In genomic region chr6:110518281-110518623, GRCh38 we compare ENCODE assay signal across 10 cellular contexts. TPM values are rescaled to one million over a fixed set of nuclear protein-coding genes. Genes with fewer than 3 reads are reported as not detected.
DNase-seq lines count a peak whose midpoint lies in the region; FAIRE-seq and TF ChIP-seq lines count a peak whose summit lies in the region.
"Had no signal": no experiment of that assay in that cellular context is flagged by ENCODE, and none has a peak within 500 bp of the region (broad histone marks: within the 10 kb centered on the region; RNA-seq: fewer than 3 reads in every experiment).

No MANE protein-coding gene starts in this region.

- no peak overlapping the region for H3K9ac ChIP-seq in kidney (ENCODE audit: low read length in 2 of 2)

- H3K4me1 ChIP-seq in BE2C (no peaks in the 10 kb centered on the region), HEK293 (ENCODE audit: control insufficient read depth, insufficient read depth, low read length) (peaks cover 4% of the 10 kb centered on the region; the same call in 1 of the 2 replicates), kidney (ENCODE audit: control insufficient read depth in 1 of 2, insufficient read depth in 1 of 2, low read depth in 1 of 2, low read length in 2 of 2) (peaks cover 0 to 9% of the 10 kb centered on the region in 2 donors), tibial artery (no peaks in the 10 kb centered on the region)

- TF ChIP-seq CTCF in BE2C (IDR thresholded peaks at IDR 0.05; ENCODE audit: low read depth, low read length) (peak; percentile 51), HEK293 (tag by site-specific recombination; IDR thresholded peaks at IDR 0.05) (no peak; the same call in 1 of the 2 replicates), VCaP (conservative IDR thresholded peaks at IDR 0.05) (peak; percentile 74), kidney (IDR thresholded peaks at IDR 0.05; ENCODE audit: borderline replicate concordance, extremely low read depth, insufficient read depth) (peak; percentile 20), tibial artery (IDR thresholded peaks at IDR 0.05) (no peak)

- no peak for DNase-seq in BE2C
- DNase-seq in kidney, result no peak
- DNase-seq in inferior parietal cortex (ENCODE audit: extremely low spot score), result no peak
- DNase-seq in activated gamma-delta T cell treated with Interleukin-2 at 50 U/mL for 16 hours, result no peak
- DNase-seq in stimulated activated CD4-positive, alpha-beta T cell treated with anti-CD3 and anti-CD28 coated beads, Interleukin-4, amount 100 ng/mL, for 24 hours, result no peak
- no peak for DNase-seq in tibial artery
- DNase-seq: effector memory CD4-positive, alpha-beta T cell had no signal

- POLR2A ChIA-PET in HEK293 (lab: Yijun Ruan, JAX), result interaction anchor here (0.6 kb wide), 2 partner anchors 45 kb away, joined by 5 to 7 read pairs; no protein-coding TSS in a partner anchor

- no peak overlapping the region for H3K4me3 ChIP-seq in BE2C (ENCODE audit: low read depth, low read length)
- H3K4me3 ChIP-seq in HEK293 (ENCODE audit: low read depth, low read length), result no peak overlapping the region
- H3K4me3 ChIP-seq in kidney (ENCODE audit: low read length in 2 of 2), result no peak overlapping the region
- no peak overlapping the region for H3K4me3 ChIP-seq in tibial artery

- no peak overlapping the region for H3K27ac ChIP-seq in HEK293 (ENCODE audit: extremely low read depth, low read depth, low read length)
- peak overlapping the region; percentile 100 for H3K27ac ChIP-seq in VCaP
- H3K27ac ChIP-seq in kidney (ENCODE audit: low read depth in 2 of 2, low read length in 2 of 2), result no peak overlapping the region
- H3K27ac ChIP-seq in tibial artery, result no peak overlapping the region

- no peaks in the 10 kb centered on the region for H3K9me3 ChIP-seq in BE2C
- H3K9me3 ChIP-seq in HEK293 (ENCODE audit: control insufficient read depth, insufficient read depth, low read depth, low read length), result no peaks in the 10 kb centered on the region
- no peaks in the 10 kb centered on the region for H3K9me3 ChIP-seq in kidney (ENCODE audit: control insufficient read depth in 1 of 2, low read length in 2 of 2)
- H3K9me3 ChIP-seq in tibial artery, result no peaks in the 10 kb centered on the region

- CTCF ChIA-PET in HEK293 (lab: Yijun Ruan, JAX), result interaction anchor here (0.6 to 2.7 kb wide), 14 partner anchors 9 to 475 kb away, joined by 3 to 26 read pairs (median 4); no protein-coding TSS in a partner anchor

- no peak for FAIRE-seq in kidney (lab: Jason Lieb, UNC)

- H3K36me3 ChIP-seq in BE2C, result no peaks in the 10 kb centered on the region
- H3K36me3 ChIP-seq in HEK293 (ENCODE audit: control insufficient read depth in 2 of 2, insufficient read depth in 1 of 2, low read length in 2 of 2), result no peaks in the 10 kb centered on the region
- no peaks in the 10 kb centered on the region for H3K36me3 ChIP-seq in kidney (ENCODE audit: control insufficient read depth in 1 of 2, insufficient read depth in 2 of 2, low read length in 2 of 2)
- H3K36me3 ChIP-seq in tibial artery, result no peaks in the 10 kb centered on the region

- no peaks in the 10 kb centered on the region for H3K27me3 ChIP-seq in BE2C
- peaks cover 0 to 4% of the 10 kb centered on the region in 2 donors for H3K27me3 ChIP-seq in tibial artery

- intact Hi-C loops in kidney (cut with DNase I), result no loop called here
- intact Hi-C loops in tibial artery (cut with DNase I; ENCODE audit: low total_unique reads), result no loop called here

TF ChIP-seq in HEK293, 187 proteins besides CTCF, POLR2A, EP300 and RAD21:
- TF ChIP-seq ZNF654 (tag by site-specific recombination; IDR thresholded peaks at IDR 0.05; ENCODE audit: low read depth) (peak; percentile 36), ZNF221 (tag by site-specific recombination; IDR thresholded peaks at IDR 0.05; ENCODE audit: borderline replicate concordance) (no peak), ZNF776 (tag by site-specific recombination; IDR thresholded peaks at IDR 0.05; ENCODE audit: borderline replicate concordance) (no peak)

RNA-seq across cellular contexts. Expression of gene SLC22A16, which starts 41.8 kb away (rescaled TPM):
- not detected for polyA plus RNA-seq in BE2C (2012; ENCODE audit: insufficient read depth, insufficient read length, low read depth)
- 0.79 TPM for total RNA-seq in kidney
- not detected for polyA plus RNA-seq in kidney (ENCODE audit: insufficient read depth, low read depth, low replicate concordance)
- total RNA-seq: renal cortical epithelial cell had no signal

Comparison
In these comparisons a context has a peak if more than half of its experiments do, and no peak if none do; other contexts are left out.
1. CTCF ChIP-seq: peak in BE2C (single experiment), VCaP (single experiment) and kidney (single experiment); none in HEK293 (single experiment) and tibial artery (0 of 2).